19 cellular contexts compared by ENCODE assay signal in genomic region chr10:93319855-93320254, GRCh38.
DNase-seq lines count a peak whose midpoint lies in the region; ATAC-seq, FAIRE-seq and TF ChIP-seq lines count a peak whose summit lies in the region.
"Had no signal": no experiment of that assay in that cellular context is flagged by ENCODE, and none has a peak within 500 bp of the region (broad histone marks: within the 10 kb centered on the region; RNA-seq: fewer than 3 reads in every experiment).

No MANE protein-coding gene starts in this region.

- TF ChIP-seq CTCF in bronchial epithelial cell (IDR thresholded peaks at IDR 0.05; ENCODE audit: insufficient read depth, low read length, severe bottlenecking), result no peak
- no peak for TF ChIP-seq CTCF in omental fat pad (IDR thresholded peaks at IDR 0.05)

- DNase-seq in EH (ENCODE audit: low read depth) (peak; percentile 29), NCI-H1694 treated with DMSO at 0.1 percent for 48 hours (lab: John Stamatoyannopoulos, UW) (peak; percentile 75), bronchial epithelial cell (ENCODE audit: low read depth) (no peak), omental fat pad (ENCODE audit: low spot score) (no peak), substantia nigra (lab: John Stamatoyannopoulos, UW) (no peak), NCI-H187 treated with DMSO at 0.1 percent for 48 hours (lab: John Stamatoyannopoulos, UW) (no peak)
- DNase-seq: activated CD4-positive, alpha-beta T cell treated with anti-CD3 and anti-CD28 coated beads, Interleukin-2, amount 10 ng/mL, durations not matched to agents 24 days and 14 days; aorta; cerebellar nuclear complex; effector memory CD4-positive, alpha-beta T cell; GOT3; IMR-90; kidney; NCI-H226; spleen; T-cell; testis had no signal

- H3K27ac ChIP-seq in substantia nigra (ENCODE audit: low read depth, low read length, poor library complexity, severe bottlenecking), result no peak overlapping the region
- H3K27ac ChIP-seq: hepatocyte, spleen, testis had no signal

- H3K36me3 ChIP-seq in bronchial epithelial cell (ENCODE audit: control insufficient read depth, insufficient read depth, low read length), result peaks cover 47% of the 10 kb centered on the region

- H3K4me3 ChIP-seq in bronchial epithelial cell (ENCODE audit: low read depth, low read length), result no peak overlapping the region
- H3K4me3 ChIP-seq: hepatocyte, spleen, testis had no signal

- H3K27me3 ChIP-seq in bronchial epithelial cell (ENCODE audit: control insufficient read depth, insufficient read depth, low read length), result no peaks in the 10 kb centered on the region
- H3K27me3 ChIP-seq: hepatocyte, testis had no signal

- peak; percentile 52 for FAIRE-seq in bronchial epithelial cell (lab: Jason Lieb, UNC)
- FAIRE-seq: kidney had no signal

- ATAC-seq in omental fat pad (ENCODE audit: low FRiP score), result peak; percentile 54
- no peak for ATAC-seq in GM21515 (IDR thresholded peaks at IDR 0.05; ENCODE audit: unreplicated experiment)
- ATAC-seq: T-cell had no signal

Comparison
In these comparisons a context has a peak if more than half of its experiments do, and no peak if none do; other contexts are left out.
1. DNase-seq: peak in EH (single experiment) and NCI-H1694 treated with DMSO at 0.1 percent for 48 hours (single experiment); none in bronchial epithelial cell (single experiment), omental fat pad (single experiment), substantia nigra (0 of 49) and NCI-H187 treated with DMSO at 0.1 percent for 48 hours (single experiment).